11 cellular contexts compared by ENCODE assay signal in the genomic region with DNA sequence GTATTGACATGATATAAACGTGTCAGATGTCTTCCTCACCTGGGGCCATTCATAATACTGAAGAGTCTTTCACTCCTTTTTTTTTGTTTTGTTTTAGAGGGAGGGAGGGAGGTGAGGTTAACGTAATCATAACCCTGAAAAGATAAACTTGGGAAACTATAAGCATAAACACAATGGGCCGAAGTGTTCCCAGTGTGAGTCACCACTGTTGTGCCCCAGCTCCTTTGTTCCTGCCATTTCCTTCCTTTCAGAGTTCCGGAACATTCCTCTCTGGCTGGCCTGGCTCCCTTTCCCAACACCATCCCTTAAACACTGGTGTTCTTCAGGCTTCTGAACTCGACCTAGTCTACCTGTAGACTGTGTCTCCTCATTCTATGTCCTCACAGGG. TPM values are rescaled to one million over a fixed set of nuclear protein-coding genes. Genes with fewer than 3 reads are reported as not detected.
A peak's percentile ranks its signal among the peaks of the same experiment; 100 is the strongest.
DNase-seq lines count a peak whose midpoint lies in the region; ATAC-seq and TF ChIP-seq lines count a peak whose summit lies in the region.
"Had no signal": no experiment of that assay in that cellular context is flagged by ENCODE, and none has a peak within 500 bp of the region (broad histone marks: within the 10 kb centered on the region; RNA-seq: fewer than 3 reads in every experiment).

No MANE protein-coding gene starts in this region.

- H3K27ac Mint-ChIP-seq in H9 = peak overlapping the region in 1 of 3 experiments; percentile 35; a peak in 1 of 7 replicates
- H3K27ac Mint-ChIP-seq: activated naive CD4-positive, alpha-beta T cell treated with anti-CD3 and anti-CD28 coated beads, Interleukin-2, amount 10 ng/mL, durations not matched to agents 7 days and 5 days had no signal

- H3K9me3 ChIP-seq in H9 (ENCODE audit: control insufficient read depth, low read depth, low read length) = no peaks in the 10 kb centered on the region
- no peaks in the 10 kb centered on the region for H3K9me3 ChIP-seq in right cardiac atrium (ENCODE audit: control insufficient read depth, low read length)
- H3K9me3 ChIP-seq in skeletal muscle tissue (ENCODE audit: control insufficient read depth in 3 of 3, low read length in 3 of 3) = no peaks in the 10 kb centered on the region

- no peak for DNase-seq in H9
- DNase-seq in astrocyte of the cerebellum (ENCODE audit: low read depth) = peak; percentile 61
- peak in 2 of 3 donors; percentile 30 to 53 for DNase-seq in right cardiac atrium
- no peak for DNase-seq in NCI-H187 treated with DMSO at 0.1 percent for 48 hours (lab: John Stamatoyannopoulos, UW)
- DNase-seq: activated naive CD4-positive, alpha-beta T cell treated with anti-CD3 and anti-CD28 coated beads, Interleukin-2, amount 10 ng/mL, durations not matched to agents 7 days and 5 days; NCI-H345 had no signal

- in situ Hi-C loops in astrocyte of the cerebellum (cut with HindIII; ENCODE audit: low sequenced_read_pairs) = no loop called here

- H3K36me3 Mint-ChIP-seq in H9 (ENCODE audit: insufficient read depth in 1 of 3, low read depth in 3 of 3) = no peaks in the 10 kb centered on the region
- H3K36me3 Mint-ChIP-seq: activated naive CD4-positive, alpha-beta T cell treated with anti-CD3 and anti-CD28 coated beads, Interleukin-2, amount 10 ng/mL, durations not matched to agents 7 days and 5 days had no signal

- H4K8ac ChIP-seq in H9 (replicated peaks; ENCODE audit: insufficient read length, low read depth, low read length) = no peak overlapping the region

- H3K27ac ChIP-seq in H9 (ENCODE audit: insufficient read length, low read depth, low read length) (no peak overlapping the region), right cardiac atrium (ENCODE audit: low read length) (no peak overlapping the region), skeletal muscle tissue (ENCODE audit: low read depth, low read length) (peak overlapping the region; percentile 33)

- H3K4me1 Mint-ChIP-seq in H9 = peaks cover 11 to 20% of the 10 kb centered on the region in 2 experiments
- H3K4me1 Mint-ChIP-seq: activated naive CD4-positive, alpha-beta T cell treated with anti-CD3 and anti-CD28 coated beads, Interleukin-2, amount 10 ng/mL, durations not matched to agents 7 days and 5 days had no signal

- H4K20me1 ChIP-seq in H9 (ENCODE audit: control insufficient read depth, insufficient read depth, insufficient read length) = no peaks in the 10 kb centered on the region

- H2BK5ac ChIP-seq in H9 (ENCODE audit: insufficient read length, low read length) = no peak overlapping the region

- H4K91ac ChIP-seq in H9 (ENCODE audit: insufficient read length, low read depth, low read length) = no peak overlapping the region

- no peak overlapping the region for H3K4ac ChIP-seq in H9 (ENCODE audit: low read depth, low read length)

- no peak overlapping the region for H2BK120ac ChIP-seq in H9 (ENCODE audit: low read depth, low read length, poor library complexity, severe bottlenecking)

- intact Hi-C loops in right cardiac atrium (cut with DNase I) = no loop called here

- H2BK12ac ChIP-seq in H9 (ENCODE audit: insufficient read length, low read depth, low read length) = no peak overlapping the region

- H3T11ph ChIP-seq in H9 (ENCODE audit: low read length) = no peak overlapping the region

- peaks cover 4% of the 10 kb centered on the region; the same call in 1 of the 2 replicates for H3K4me1 ChIP-seq in H9 (ENCODE audit: insufficient read depth, low read length)
- peaks cover 11% of the 10 kb centered on the region for H3K4me1 ChIP-seq in right cardiac atrium (ENCODE audit: control insufficient read depth, insufficient read depth, low read length)
- H3K4me1 ChIP-seq in skeletal muscle tissue (ENCODE audit: control insufficient read depth in 3 of 3, insufficient read depth in 3 of 3, low read length in 3 of 3) = peaks cover 0 to 5% (median 4%) of the 10 kb centered on the region in 3 donors

- H3K27me3 ChIP-seq in H9 (ENCODE audit: insufficient read depth, low read length) (no peaks in the 10 kb centered on the region), right cardiac atrium (ENCODE audit: control insufficient read depth, insufficient read depth) (no peaks in the 10 kb centered on the region), skeletal muscle tissue (ENCODE audit: control insufficient read depth in 3 of 3, insufficient read depth in 3 of 3, low read length in 3 of 3) (no peaks in the 10 kb centered on the region)

- H2AFZ ChIP-seq in H9 (ENCODE audit: low read length) = peak overlapping the region; percentile 12

- no peaks in the 10 kb centered on the region for H3K79me1 ChIP-seq in H9 (ENCODE audit: insufficient read depth, low read depth, low read length, poor library complexity, severe bottlenecking)

- no peaks in the 10 kb centered on the region for H3K27me3 Mint-ChIP-seq in H9 (ENCODE audit: low read depth)
- H3K27me3 Mint-ChIP-seq: activated naive CD4-positive, alpha-beta T cell treated with anti-CD3 and anti-CD28 coated beads, Interleukin-2, amount 10 ng/mL, durations not matched to agents 7 days and 5 days had no signal

- H3K56ac ChIP-seq in H9 (ENCODE audit: insufficient read length, low read depth, low read length) = no peak overlapping the region

- no peaks in the 10 kb centered on the region for H3K36me3 ChIP-seq in skeletal muscle tissue (ENCODE audit: control insufficient read depth in 3 of 3, insufficient read depth in 3 of 3, low read length in 3 of 3)

- peak overlapping the region; percentile 20; the same call in 1 of the 2 replicates for H3K14ac ChIP-seq in H9 (ENCODE audit: insufficient read depth, low read length)

- no peak overlapping the region for H3K4me2 ChIP-seq in H9 (ENCODE audit: insufficient read depth, insufficient read length, low read length)

- H4K5ac ChIP-seq in H9 (ENCODE audit: insufficient read length, low read depth, low read length) = no peak overlapping the region

- H3K23ac ChIP-seq in H9 (ENCODE audit: insufficient read length, low read depth, low read length) = no peak overlapping the region

- H2AK5ac ChIP-seq in H9 (ENCODE audit: insufficient read length, low read length) = no peak overlapping the region

- no peaks in the 10 kb centered on the region for H3K23me2 ChIP-seq in H9 (ENCODE audit: insufficient read length, low read depth, low read length, poor library complexity, severe bottlenecking)

- TF ChIP-seq CTCF in H9 (conservative IDR thresholded peaks at IDR 0.05) (no peak), astrocyte of the cerebellum (IDR thresholded peaks at IDR 0.05; ENCODE audit: low read depth, low read length, missing control alignments) (no peak)

- ATAC-seq in right cardiac atrium (peak; percentile 73 to 95), HG03378 (IDR thresholded peaks at IDR 0.05; ENCODE audit: unreplicated experiment) (no peak), HG02870 (IDR thresholded peaks at IDR 0.05; ENCODE audit: unreplicated experiment) (no peak), HG03521 (IDR thresholded peaks at IDR 0.05; ENCODE audit: unreplicated experiment) (no peak)

- no peak overlapping the region for H2BK15ac ChIP-seq in H9 (ENCODE audit: low read depth, low read length)

- no peak overlapping the region for H3K18ac ChIP-seq in H9 (ENCODE audit: insufficient read length, low read depth, low read length)

- no peaks in the 10 kb centered on the region for H3K9me3 Mint-ChIP-seq in H9
- H3K9me3 Mint-ChIP-seq: activated naive CD4-positive, alpha-beta T cell treated with anti-CD3 and anti-CD28 coated beads, Interleukin-2, amount 10 ng/mL, durations not matched to agents 7 days and 5 days had no signal

- WGBS in H9 (ENCODE audit: extremely low coverage, insufficient read length, low lambda C conversion rate) = no CpG with 5 or more reads among the region's 5 CpGs
- 61% methylated on average over 5 of the region's 5 CpGs for WGBS in right cardiac atrium

- no peak overlapping the region for H3K4me3 Mint-ChIP-seq in H9
- H3K4me3 Mint-ChIP-seq: activated naive CD4-positive, alpha-beta T cell treated with anti-CD3 and anti-CD28 coated beads, Interleukin-2, amount 10 ng/mL, durations not matched to agents 7 days and 5 days had no signal

- H3K9ac ChIP-seq in H9 (ENCODE audit: extremely low read depth, insufficient read length, low read length) (no peak overlapping the region), skeletal muscle tissue (ENCODE audit: low read depth in 1 of 3, low read length in 3 of 3) (no peak overlapping the region)

- no peaks in the 10 kb centered on the region for H3K79me2 ChIP-seq in H9 (ENCODE audit: insufficient read depth, low read length)

- H2BK20ac ChIP-seq in H9 (ENCODE audit: low read depth, low read length, poor library complexity, severe bottlenecking) = no peak overlapping the region

- H3K4me3 ChIP-seq in astrocyte of the cerebellum (ENCODE audit: low read depth, low read length) (no peak overlapping the region), right cardiac atrium (ENCODE audit: low read length) (no peak overlapping the region), skeletal muscle tissue (ENCODE audit: low read length in 3 of 3) (no peak overlapping the region)

RNA-seq across cellular contexts. Expression of a gene that starts 18.6 kb away (rescaled TPM):
- total RNA-seq in H9 (2021) (1.5 and 1.8 TPM in 2 replicates), right cardiac atrium (10 to 100 TPM; 49.0 to 79.5 (median 59.9) TPM), skeletal muscle tissue (31.3 TPM)
- polyA plus RNA-seq in right cardiac atrium = 17.0 TPM

RNA-seq across cellular contexts. Expression of a gene that starts 51.5 kb away (rescaled TPM):
- not detected in 2 replicates for total RNA-seq in H9 (2021)
- not detected for total RNA-seq in right cardiac atrium
- polyA plus RNA-seq in right cardiac atrium = not detected
- not detected for total RNA-seq in skeletal muscle tissue
- polyA plus RNA-seq: thymus had no signal

Comparison
In these comparisons a context has a peak if more than half of its experiments do, and no peak if none do; other contexts are left out.
1. DNase-seq: peak in astrocyte of the cerebellum (single experiment) and right cardiac atrium (2 of 3); none in H9 (single experiment) and NCI-H187 treated with DMSO at 0.1 percent for 48 hours (single experiment).
2. ATAC-seq: peak in right cardiac atrium (2 of 2); none in HG03378 (single experiment), HG02870 (single experiment) and HG03521 (single experiment).
3. RNA of a gene that starts 18.6 kb away (total RNA-seq): 49.0 to 79.5 TPM in right cardiac atrium and 31.3 TPM in skeletal muscle tissue (single experiment); 1.5 to 1.8 TPM in H9; every median in the first group is over 10 times any median in the second.